Comparison of ENCODE assay signal across 8 cellular contexts in the genomic region with DNA sequence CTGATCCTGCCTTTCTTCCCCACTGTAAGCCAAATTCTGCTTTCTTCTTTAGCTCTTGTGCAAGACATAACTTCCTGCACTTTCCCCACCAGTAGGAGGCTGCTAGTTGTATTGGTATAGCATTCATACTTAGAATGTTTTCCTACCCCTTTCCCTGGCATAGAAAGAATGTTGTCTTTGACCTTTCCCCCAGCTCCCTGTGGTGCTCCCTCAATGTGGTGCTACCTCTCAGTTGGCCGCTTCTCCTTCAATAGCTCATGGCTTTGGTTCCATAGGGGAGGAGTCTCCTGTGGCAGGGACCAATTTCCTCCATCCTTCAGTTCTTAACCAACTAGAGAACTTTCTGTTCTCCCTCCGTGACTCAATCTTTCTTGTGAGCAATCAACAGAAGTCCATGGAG.
DNase-seq lines count a peak whose midpoint lies in the region; ATAC-seq and TF ChIP-seq lines count a peak whose summit lies in the region.

No MANE protein-coding gene starts in this region.

- ATAC-seq in GM19351 (IDR thresholded peaks at IDR 0.05; ENCODE audit: unreplicated experiment): peak; percentile 11

- DNase-seq in AG08396 (ENCODE audit: low spot score) (peak; percentile 18), HS-27A (ENCODE audit: low read depth) (peak; percentile 58), epithelial cell of proximal tubule (ENCODE audit: low read depth) (peak; percentile 51), NCI-H1417 treated with DMSO at 0.1 percent for 48 hours (lab: John Stamatoyannopoulos, UW) (no peak), NCI-H345 (lab: John Stamatoyannopoulos, UW) (no peak)
- no peak for DNase-seq in activated CD4-positive, CD25-positive, alpha-beta regulatory T cell treated with anti-CD3 and anti-CD28 coated beads, Interleukin-2, amount 50 U/mL, for 72 hours
- no peak for DNase-seq in effector CD4-positive, alpha-beta T cell

- peak; percentile 48 for TF ChIP-seq CTCF in epithelial cell of proximal tubule (conservative IDR thresholded peaks at IDR 0.05; ENCODE audit: low read depth, low read length)

- H3K4me3 ChIP-seq in epithelial cell of proximal tubule (ENCODE audit: low read depth, low read length): no peak overlapping the region

Comparison
In these comparisons a context has a peak if more than half of its experiments do, and no peak if none do; other contexts are left out.
1. DNase-seq: peak in AG08396 (single experiment), HS-27A (single experiment) and epithelial cell of proximal tubule (single experiment); none in NCI-H1417 treated with DMSO at 0.1 percent for 48 hours (single experiment), activated CD4-positive, CD25-positive, alpha-beta regulatory T cell treated with anti-CD3 and anti-CD28 coated beads, Interleukin-2, amount 50 U/mL, for 72 hours (single experiment), effector CD4-positive, alpha-beta T cell (single experiment) and NCI-H345 (single experiment).